In genomic region chr17:79000396-79001189, GRCh38 we compare ENCODE assay signal across 17 cellular contexts. TPM values are rescaled to one million over a fixed set of nuclear protein-coding genes. Genes with fewer than 3 reads are reported as not detected.
DNase-seq lines count a peak whose midpoint lies in the region; ATAC-seq and TF ChIP-seq lines count a peak whose summit lies in the region.
"Had no signal": no experiment of that assay in that cellular context is flagged by ENCODE, and none has a peak within 500 bp of the region (broad histone marks: within the 10 kb centered on the region; RNA-seq: fewer than 3 reads in every experiment).

No MANE protein-coding gene starts in this region.

- H3K36me3 ChIP-seq in mucosa of descending colon (ENCODE audit: low read depth) (no peaks in the 10 kb centered on the region), gastroesophageal sphincter (peaks cover 0 to 53% of the 10 kb centered on the region in 2 donors)

- H3K4me3 Mint-ChIP-seq in activated naive CD8-positive, alpha-beta T cell treated with anti-CD3 and anti-CD28 coated beads, Interleukin-2, amount 10 ng/mL, durations not matched to agents 7 days and 5 days, result no peak overlapping the region
- no peak overlapping the region for H3K4me3 Mint-ChIP-seq in activated naive CD8-positive, alpha-beta T cell treated with anti-CD3 and anti-CD28 coated beads, Interleukin-2, amount 50 U/mL, for 24 hours
- H3K4me3 Mint-ChIP-seq in type B pancreatic cell, result no peak overlapping the region
- H3K4me3 Mint-ChIP-seq: activated B cell treated with CpG ODN at 0.5 μM for 24 hours; activated CD8-positive, alpha-beta memory T cell treated with anti-CD3 and anti-CD28 coated beads, Interleukin-2, amount 10 ng/mL, durations not matched to agents 7 days and 5 days had no signal

- TF ChIP-seq EP300 in gastroesophageal sphincter (IDR thresholded peaks at IDR 0.05), result no peak

- peaks cover 9% of the 10 kb centered on the region for H3K36me3 Mint-ChIP-seq in activated naive CD8-positive, alpha-beta T cell treated with anti-CD3 and anti-CD28 coated beads, Interleukin-2, amount 10 ng/mL, durations not matched to agents 7 days and 5 days
- H3K36me3 Mint-ChIP-seq in activated naive CD8-positive, alpha-beta T cell treated with anti-CD3 and anti-CD28 coated beads, Interleukin-2, amount 50 U/mL, for 24 hours (ENCODE audit: low read depth), result peaks cover 16% of the 10 kb centered on the region
- H3K36me3 Mint-ChIP-seq in type B pancreatic cell, result peaks cover 14% of the 10 kb centered on the region

- H3K4me3 ChIP-seq in mucosa of descending colon (no peak overlapping the region), gastroesophageal sphincter (no peak overlapping the region)
- H3K4me3 ChIP-seq: cardiac muscle cell had no signal

- no peaks in the 10 kb centered on the region for H3K27me3 Mint-ChIP-seq in activated naive CD8-positive, alpha-beta T cell treated with anti-CD3 and anti-CD28 coated beads, Interleukin-2, amount 10 ng/mL, durations not matched to agents 7 days and 5 days
- H3K27me3 Mint-ChIP-seq in activated naive CD8-positive, alpha-beta T cell treated with anti-CD3 and anti-CD28 coated beads, Interleukin-2, amount 50 U/mL, for 24 hours, result no peaks in the 10 kb centered on the region
- no peaks in the 10 kb centered on the region for H3K27me3 Mint-ChIP-seq in type B pancreatic cell
- H3K27me3 Mint-ChIP-seq: activated B cell treated with CpG ODN at 0.5 μM for 24 hours; activated CD8-positive, alpha-beta memory T cell treated with anti-CD3 and anti-CD28 coated beads, Interleukin-2, amount 10 ng/mL, durations not matched to agents 7 days and 5 days had no signal

- H3K27ac ChIP-seq in VCaP, result peak overlapping the region; percentile 90
- no peak overlapping the region for H3K27ac ChIP-seq in gastroesophageal sphincter
- H3K27ac ChIP-seq: cardiac muscle cell had no signal

- no peak for DNase-seq in activated naive CD8-positive, alpha-beta T cell treated with anti-CD3 and anti-CD28 coated beads, Interleukin-2, amount 10 ng/mL, durations not matched to agents 7 days and 5 days
- DNase-seq in activated naive CD8-positive, alpha-beta T cell treated with anti-CD3 and anti-CD28 coated beads, Interleukin-2, amount 50 U/mL, for 24 hours, result no peak
- DNase-seq in mucosa of descending colon (peak; percentile 12 to 52 (median 37)), type B pancreatic cell (ENCODE audit: extremely low spot score, unreplicated experiment) (no peak), HuH-7.5 (ENCODE audit: low spot score) (no peak)
- DNase-seq: activated B cell treated with CpG ODN at 0.5 μM for 24 hours; activated CD8-positive, alpha-beta memory T cell treated with anti-CD3 and anti-CD28 coated beads, Interleukin-2, amount 10 ng/mL, durations not matched to agents 7 days and 5 days; activated naive CD4-positive, alpha-beta T cell treated with anti-CD3 and anti-CD28 coated beads, Interleukin-2, amount 50 U/mL, for 16 hours; foreskin melanocyte; GOT3; KG1; NCI-H1436; NCI-H526 treated with DMSO at 0.1 percent for 48 hours had no signal

- peaks cover 4% of the 10 kb centered on the region for H3K4me1 Mint-ChIP-seq in activated naive CD8-positive, alpha-beta T cell treated with anti-CD3 and anti-CD28 coated beads, Interleukin-2, amount 10 ng/mL, durations not matched to agents 7 days and 5 days
- H3K4me1 Mint-ChIP-seq in activated naive CD8-positive, alpha-beta T cell treated with anti-CD3 and anti-CD28 coated beads, Interleukin-2, amount 50 U/mL, for 24 hours, result peaks cover 4% of the 10 kb centered on the region
- H3K4me1 Mint-ChIP-seq in type B pancreatic cell (ENCODE audit: unreplicated experiment), result peaks cover 5% of the 10 kb centered on the region

- H3K4me1 ChIP-seq in mucosa of descending colon (ENCODE audit: low read depth) (peaks cover 69% of the 10 kb centered on the region), gastroesophageal sphincter (peaks cover 0 to 32% (median 1%) of the 10 kb centered on the region in 3 donors)

- TF ChIP-seq POLR2A in gastroesophageal sphincter (IDR thresholded peaks at IDR 0.05), result no peak

- no peaks in the 10 kb centered on the region for H3K9me3 Mint-ChIP-seq in activated naive CD8-positive, alpha-beta T cell treated with anti-CD3 and anti-CD28 coated beads, Interleukin-2, amount 10 ng/mL, durations not matched to agents 7 days and 5 days
- no peaks in the 10 kb centered on the region for H3K9me3 Mint-ChIP-seq in activated naive CD8-positive, alpha-beta T cell treated with anti-CD3 and anti-CD28 coated beads, Interleukin-2, amount 50 U/mL, for 24 hours
- H3K9me3 Mint-ChIP-seq in type B pancreatic cell, result no peaks in the 10 kb centered on the region
- H3K9me3 Mint-ChIP-seq: activated B cell treated with CpG ODN at 0.5 μM for 24 hours had no signal

- WGBS in gastroesophageal sphincter (ENCODE audit: low coverage in 1 of 2), 2 donors, result 88 to 90% methylated on average over 8 to 13 of the region's 25 CpGs

- no peak for ATAC-seq in activated naive CD8-positive, alpha-beta T cell treated with anti-CD3 and anti-CD28 coated beads, Interleukin-2, amount 10 ng/mL, durations not matched to agents 7 days and 5 days (ENCODE audit: low read depth)
- ATAC-seq in activated naive CD8-positive, alpha-beta T cell treated with anti-CD3 and anti-CD28 coated beads, Interleukin-2, amount 50 U/mL, for 24 hours, result no peak
- no peak for ATAC-seq in mucosa of descending colon
- ATAC-seq in gastroesophageal sphincter, result no peak
- no peak for ATAC-seq in GM21717 (IDR thresholded peaks at IDR 0.05; ENCODE audit: unreplicated experiment)
- ATAC-seq: activated CD8-positive, alpha-beta memory T cell treated with anti-CD3 and anti-CD28 coated beads, Interleukin-2, amount 10 ng/mL, durations not matched to agents 7 days and 5 days had no signal

- no peaks in the 10 kb centered on the region for H3K27me3 ChIP-seq in gastroesophageal sphincter
- H3K27me3 ChIP-seq: cardiac muscle cell had no signal

- H3K9me3 ChIP-seq in mucosa of descending colon (no peaks in the 10 kb centered on the region), gastroesophageal sphincter (no peaks in the 10 kb centered on the region)

- intact Hi-C loops in mucosa of descending colon (cut with DNase I, micrococcal nuclease), result no loop called here

- peak overlapping the region; percentile 36 for H3K27ac Mint-ChIP-seq in activated naive CD8-positive, alpha-beta T cell treated with anti-CD3 and anti-CD28 coated beads, Interleukin-2, amount 10 ng/mL, durations not matched to agents 7 days and 5 days
- H3K27ac Mint-ChIP-seq in activated naive CD8-positive, alpha-beta T cell treated with anti-CD3 and anti-CD28 coated beads, Interleukin-2, amount 50 U/mL, for 24 hours, result no peak overlapping the region
- H3K27ac Mint-ChIP-seq in type B pancreatic cell, result peak overlapping the region; percentile 48
- H3K27ac Mint-ChIP-seq: activated B cell treated with CpG ODN at 0.5 μM for 24 hours; activated CD8-positive, alpha-beta memory T cell treated with anti-CD3 and anti-CD28 coated beads, Interleukin-2, amount 10 ng/mL, durations not matched to agents 7 days and 5 days had no signal

- TF ChIP-seq CTCF in VCaP (conservative IDR thresholded peaks at IDR 0.05), result no peak
- no peak for TF ChIP-seq CTCF in mucosa of descending colon (IDR thresholded peaks at IDR 0.05)
- no peak for TF ChIP-seq CTCF in type B pancreatic cell (conservative IDR thresholded peaks at IDR 0.05)
- no peak for TF ChIP-seq CTCF in gastroesophageal sphincter (IDR thresholded peaks at IDR 0.05)

- POLR2A ChIA-PET in activated naive CD8-positive, alpha-beta T cell treated with anti-CD3 and anti-CD28 coated beads, Interleukin-2, amount 10 ng/mL, durations not matched to agents 7 days and 5 days (lab: Charles Lee), result interaction anchor here (0.7 kb wide), 1 partner anchor 985 kb away, joined by 3 read pairs; no protein-coding TSS in a partner anchor

RNA-seq across cellular contexts. Expression of gene CANT1, which starts 9.0 kb away (rescaled TPM):
- total RNA-seq in activated naive CD8-positive, alpha-beta T cell treated with anti-CD3 and anti-CD28 coated beads, Interleukin-2, amount 10 ng/mL, durations not matched to agents 7 days and 5 days, result 10 to 100 TPM; 56.0 to 61.5 TPM
- 100 to 1,000 TPM; 159 to 376 (median 242) TPM for total RNA-seq in mucosa of descending colon
- 75.1 and 105 TPM in 2 replicates for total RNA-seq in type B pancreatic cell (ENCODE audit: low replicate concordance)
- 10 to 100 TPM; 11.2 to 30.1 (median 21.6) TPM for total RNA-seq in gastroesophageal sphincter

RNA-seq across cellular contexts. Expression of gene LGALS3BP, which starts 20.9 kb away (rescaled TPM):
- total RNA-seq in activated naive CD8-positive, alpha-beta T cell treated with anti-CD3 and anti-CD28 coated beads, Interleukin-2, amount 10 ng/mL, durations not matched to agents 7 days and 5 days, result 100 to 1,000 TPM; 193 to 222 TPM
- total RNA-seq in mucosa of descending colon (100 to 1,000 TPM; 329 to 838 (median 752) TPM), type B pancreatic cell (ENCODE audit: low replicate concordance) (154 and 202 TPM in 2 replicates), gastroesophageal sphincter (100 to 1,000 TPM; 101 to 260 (median 166) TPM)

RNA-seq across cellular contexts. Expression of gene C1QTNF1, which starts 23.4 kb away (rescaled TPM):
- not detected for total RNA-seq in activated naive CD8-positive, alpha-beta T cell treated with anti-CD3 and anti-CD28 coated beads, Interleukin-2, amount 10 ng/mL, durations not matched to agents 7 days and 5 days
- total RNA-seq in mucosa of descending colon (10 to 100 TPM; 16.9 to 33.3 (median 22.1) TPM), type B pancreatic cell (ENCODE audit: low replicate concordance) (8.7 and 9.4 TPM in 2 replicates), gastroesophageal sphincter (10 to 100 TPM; 50.8 to 76.5 (median 72.3) TPM)
- total RNA-seq: activated B cell treated with CpG ODN at 0.5 μM for 24 hours; activated CD8-positive, alpha-beta memory T cell treated with anti-CD3 and anti-CD28 coated beads, Interleukin-2, amount 10 ng/mL, durations not matched to agents 7 days and 5 days had no signal

Comparison
In these comparisons a context has a peak if more than half of its experiments do, and no peak if none do; other contexts are left out.
1. DNase-seq: peak in mucosa of descending colon (3 of 3); none in activated naive CD8-positive, alpha-beta T cell treated with anti-CD3 and anti-CD28 coated beads, Interleukin-2, amount 10 ng/mL, durations not matched to agents 7 days and 5 days (single experiment), activated naive CD8-positive, alpha-beta T cell treated with anti-CD3 and anti-CD28 coated beads, Interleukin-2, amount 50 U/mL, for 24 hours (single experiment), type B pancreatic cell (single experiment) and HuH-7.5 (single experiment).